8 cellular contexts compared by ENCODE assay signal in the genomic region with DNA sequence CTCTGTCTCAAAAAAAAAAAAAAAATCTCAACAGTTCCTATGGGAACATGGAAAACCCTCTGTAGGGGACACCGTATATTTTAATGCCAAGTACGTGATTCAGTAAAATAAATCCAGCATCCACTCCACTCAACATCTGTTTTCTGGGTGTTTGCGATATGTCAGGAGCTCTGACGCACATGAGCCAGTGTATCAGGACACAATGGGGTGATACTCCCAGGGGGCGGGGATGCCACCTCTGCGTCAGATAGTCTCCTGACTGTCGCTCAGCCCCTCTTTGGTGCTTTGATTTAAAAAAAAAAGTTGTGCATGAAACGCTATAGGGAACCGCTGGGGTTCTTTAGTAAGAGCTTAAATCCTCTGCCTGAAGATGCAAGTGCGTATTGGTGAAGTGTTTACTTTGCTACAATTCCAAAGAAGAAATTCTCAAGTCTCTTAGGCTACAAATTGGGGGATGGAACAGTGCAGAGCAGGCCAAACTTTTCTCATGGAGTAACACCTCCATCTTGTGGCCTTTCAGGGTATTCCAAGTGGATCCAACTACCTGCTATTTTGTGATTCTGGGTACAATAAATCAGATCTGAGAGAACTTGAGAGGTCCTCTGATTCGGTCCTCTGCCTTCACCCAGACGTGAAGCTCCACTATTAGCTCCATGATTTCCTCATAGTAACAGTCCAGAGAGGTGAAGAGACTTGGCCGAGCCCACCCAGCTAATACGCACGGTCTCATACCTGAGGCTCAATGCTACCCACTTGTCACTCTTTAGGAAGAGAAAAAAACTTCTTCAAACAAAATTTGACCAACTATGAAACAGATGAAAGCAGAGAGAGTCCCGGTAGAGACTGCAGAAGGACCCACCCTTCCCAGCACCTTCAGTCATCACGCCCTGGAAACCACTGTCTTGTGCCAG.
DNase-seq lines count a peak whose midpoint lies in the region; ATAC-seq and FAIRE-seq lines count a peak whose summit lies in the region.

No MANE protein-coding gene starts in this region.

- peak; percentile 90 for FAIRE-seq in endometrium (lab: Jason Lieb, UNC)

- ATAC-seq in HG03139 (IDR thresholded peaks at IDR 0.05; ENCODE audit: unreplicated experiment) (no peak), GM19324 (IDR thresholded peaks at IDR 0.05; ENCODE audit: low FRiP score, unreplicated experiment) (no peak)

- peak; percentile 3 for DNase-seq in NCI-H1092 treated with DMSO at 0.1 percent for 48 hours (lab: John Stamatoyannopoulos, UW)
- no peak for DNase-seq in NCI-H1092 (lab: John Stamatoyannopoulos, UW)
- DNase-seq in HuH-7 (ENCODE audit: low spot score): peak; percentile 73
- peak; percentile 71 for DNase-seq in RPMI8226
- DNase-seq in midbrain (lab: John Stamatoyannopoulos, UW): peak; percentile 65
